1 cellular context compared by ENCODE assay signal in the genomic region with DNA sequence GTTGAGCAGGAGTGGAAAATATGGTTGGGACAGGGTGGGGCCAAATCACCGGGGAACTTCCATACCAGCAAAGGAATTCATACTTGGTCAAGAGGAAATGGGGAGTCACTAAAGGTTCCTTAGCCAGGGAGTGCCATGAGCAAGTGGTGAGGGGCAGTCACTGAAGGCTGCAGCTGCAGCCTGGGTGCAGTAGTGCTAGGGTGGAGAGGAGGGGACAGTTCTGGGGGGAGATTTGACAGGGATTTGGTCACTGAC.
TF ChIP-seq lines count a peak whose summit lies in the region.

No MANE protein-coding gene starts in this region.

TF ChIP-seq in A549, 52 proteins besides CTCF, POLR2A, EP300 and RAD21:
- TF ChIP-seq, protein P1, sequence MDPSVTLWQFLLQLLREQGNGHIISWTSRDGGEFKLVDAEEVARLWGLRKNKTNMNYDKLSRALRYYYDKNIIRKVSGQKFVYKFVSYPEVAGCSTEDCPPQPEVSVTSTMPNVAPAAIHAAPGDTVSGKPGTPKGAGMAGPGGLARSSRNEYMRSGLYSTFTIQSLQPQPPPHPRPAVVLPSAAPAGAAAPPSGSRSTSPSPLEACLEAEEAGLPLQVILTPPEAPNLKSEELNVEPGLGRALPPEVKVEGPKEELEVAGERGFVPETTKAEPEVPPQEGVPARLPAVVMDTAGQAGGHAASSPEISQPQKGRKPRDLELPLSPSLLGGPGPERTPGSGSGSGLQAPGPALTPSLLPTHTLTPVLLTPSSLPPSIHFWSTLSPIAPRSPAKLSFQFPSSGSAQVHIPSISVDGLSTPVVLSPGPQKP (IDR thresholded peaks at IDR 0.05; ENCODE audit: low read depth, low read length), result no peak
- TF ChIP-seq PHF8 (IDR thresholded peaks at IDR 0.05; ENCODE audit: borderline replicate concordance, low read depth), result no peak
- TF ChIP-seq, protein P2, sequence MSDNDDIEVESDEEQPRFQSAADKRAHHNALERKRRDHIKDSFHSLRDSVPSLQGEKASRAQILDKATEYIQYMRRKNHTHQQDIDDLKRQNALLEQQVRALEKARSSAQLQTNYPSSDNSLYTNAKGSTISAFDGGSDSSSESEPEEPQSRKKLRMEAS (IDR thresholded peaks at IDR 0.05), result no peak
